ENCODE assay signal across 8 cellular contexts in the genomic region with DNA sequence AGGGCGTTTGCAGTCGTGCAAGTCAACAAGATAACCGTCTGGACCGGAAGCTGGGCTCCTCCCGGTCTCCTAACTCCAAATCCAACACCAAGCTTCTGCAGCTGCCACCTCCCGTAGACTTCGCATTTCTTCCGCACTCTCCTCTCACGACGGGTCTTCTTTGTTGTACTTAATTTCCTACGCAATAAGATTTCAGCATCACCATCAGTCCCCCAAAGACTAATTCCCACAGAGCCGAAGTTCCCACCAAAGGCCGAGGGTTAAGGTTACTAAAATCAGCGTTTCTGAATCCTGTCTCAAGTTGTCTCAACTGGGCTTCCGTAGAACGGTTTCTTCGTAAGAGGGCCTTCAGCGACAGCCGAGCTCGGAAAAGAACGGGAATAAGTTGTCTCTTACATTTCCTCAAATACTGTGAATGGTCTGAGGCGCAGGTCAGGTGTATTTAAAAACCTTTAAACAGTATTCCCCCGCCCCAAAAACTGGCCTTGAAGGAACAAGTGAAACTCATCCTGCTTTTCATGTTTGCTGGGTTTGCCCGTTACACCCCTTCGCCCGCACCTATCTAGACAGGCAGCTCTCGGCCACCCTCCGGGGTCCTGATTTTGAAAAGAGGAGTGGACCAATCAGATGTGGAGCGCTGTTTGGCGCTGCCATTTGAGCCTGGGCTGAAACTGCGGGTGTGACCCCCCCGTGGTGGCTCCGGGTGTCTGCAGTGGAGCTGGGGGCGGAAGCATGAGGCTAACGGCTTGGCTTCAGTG.
DNase-seq lines count a peak whose midpoint lies in the region; ATAC-seq and TF ChIP-seq lines count a peak whose summit lies in the region.
"Not testable (repeated sequence)": the region's sequence is repeated elsewhere in the genome, so short reads cannot be mapped to it uniquely, and the experiment has no call there.

A gene (plus strand): TSS at position 693 of the 758 bp plus-strand sequence.

- WGBS in mesenchymal stem cell = under 1% methylated on average over 17 of the region's 35 CpGs

- H2BK15ac ChIP-seq in mesenchymal stem cell (ENCODE audit: low read depth, poor library complexity, severe bottlenecking) = not testable (repeated sequence)

- CTCF ChIA-PET in AG04449 (lab: Yijun Ruan, JAX); Panc1 (lab: Charles Lee): not testable (repeated sequence)

- H3K9me3 Mint-ChIP-seq in activated T-helper 17 cell treated with anti-CD3 and anti-CD28 coated beads, Interleukin-2, amount 50 U/mL, for 72 hours = not testable (repeated sequence)

- POLR2A ChIA-PET in AG04449 (lab: Yijun Ruan, JAX); Panc1 (lab: Charles Lee): not testable (repeated sequence)

- H3K36me3 Mint-ChIP-seq in activated T-helper 17 cell treated with anti-CD3 and anti-CD28 coated beads, Interleukin-2, amount 50 U/mL, for 72 hours (ENCODE audit: low read depth) = peaks cover 27% of the 10 kb centered on the region

- not testable (repeated sequence) for H3K9me3 ChIP-seq in Panc1 (ENCODE audit: control insufficient read depth, insufficient read depth, low read depth, low read length); mesenchymal stem cell (ENCODE audit: control insufficient read depth, low read length)

- H2AFZ ChIP-seq in mesenchymal stem cell (ENCODE audit: low read depth, low read length) = peak within 1 kb of the TSS; percentile 81

- peak within 1 kb of the TSS; percentile 93 for H3K9ac ChIP-seq in mesenchymal stem cell (ENCODE audit: low read length)

- H3K14ac ChIP-seq in mesenchymal stem cell (ENCODE audit: low read length in 2 of 2) = not testable (repeated sequence)

- H2BK5ac ChIP-seq in mesenchymal stem cell (ENCODE audit: low read depth, low read length, poor library complexity, severe bottlenecking) = not testable (repeated sequence)

- not testable (repeated sequence) for H3K4me1 Mint-ChIP-seq in activated T-helper 17 cell treated with anti-CD3 and anti-CD28 coated beads, Interleukin-2, amount 50 U/mL, for 72 hours

- H3K27me3 ChIP-seq in Panc1 (ENCODE audit: control insufficient read depth, insufficient read depth, low read length); mesenchymal stem cell (ENCODE audit: control insufficient read depth in 1 of 2, insufficient read depth in 1 of 2, low read length in 2 of 2): not testable (repeated sequence)

- H3K4ac ChIP-seq in mesenchymal stem cell (ENCODE audit: low read depth in 1 of 2, low read length in 2 of 2) = not testable (repeated sequence)

- ATAC-seq in GM18873 (IDR thresholded peaks at IDR 0.05; ENCODE audit: low FRiP score, unreplicated experiment) (peak; percentile 87), HG02973 (IDR thresholded peaks at IDR 0.05; ENCODE audit: unreplicated experiment) (peak; percentile 85), Panc1 (peak; percentile 96), esophagus mucosa (peak; percentile 99)
- ATAC-seq in activated T-helper 17 cell treated with anti-CD3 and anti-CD28 coated beads, Interleukin-2, amount 50 U/mL, for 72 hours (replicated peaks) = peak; percentile 96

- H4K91ac ChIP-seq in mesenchymal stem cell (ENCODE audit: low read length) = not testable (repeated sequence)

- H3K23ac ChIP-seq in mesenchymal stem cell (ENCODE audit: low read length in 2 of 2) = peak within 1 kb of the TSS in 1 of 2 experiments; percentile 69

- H2BK12ac ChIP-seq in mesenchymal stem cell (ENCODE audit: low read length in 2 of 2) = not testable (repeated sequence)

- H3K4me3 ChIP-seq in AG04449 (ENCODE audit: low read depth, low read length) (peak within 1 kb of the TSS; percentile 68), Panc1 (ENCODE audit: low read depth in 2 of 2, low read length in 2 of 2) (peak within 1 kb of the TSS; percentile 61 to 77), mesenchymal stem cell (ENCODE audit: insufficient read depth in 1 of 2, low read depth in 1 of 2, low read length in 2 of 2) (peak within 1 kb of the TSS; percentile 60 to 81)

- H3K4me3 Mint-ChIP-seq in activated T-helper 17 cell treated with anti-CD3 and anti-CD28 coated beads, Interleukin-2, amount 50 U/mL, for 72 hours = peak within 1 kb of the TSS; percentile 94

- BruUV-seq in Panc1 (replicated peaks; lab: Mats Ljungman, UMichigan) = not testable (repeated sequence)

- peak within 1 kb of the TSS; percentile 61 for H2BK120ac ChIP-seq in mesenchymal stem cell (ENCODE audit: low read depth, low read length)

- H3K27ac ChIP-seq in Panc1 (ENCODE audit: low read length) (peak within 1 kb of the TSS; percentile 96), mesenchymal stem cell (ENCODE audit: low read length, poor library complexity, severe bottlenecking) (peak within 1 kb of the TSS; percentile 91)

- H3K79me1 ChIP-seq in mesenchymal stem cell (replicated peaks; ENCODE audit: low read length, poor library complexity, severe bottlenecking) = not testable (repeated sequence)

- H3K18ac ChIP-seq in mesenchymal stem cell (ENCODE audit: low read depth in 1 of 2, low read length in 2 of 2) = peak within 1 kb of the TSS; percentile 34 to 54

- not testable (repeated sequence) for H2AK5ac ChIP-seq in mesenchymal stem cell (ENCODE audit: low read length, severe bottlenecking)

- intact Hi-C loops in Panc1 (cut with micrococcal nuclease; ENCODE audit: unreplicated experiment) = not testable (repeated sequence)

- in situ Hi-C loops in Panc1 (cut with HindIII; ENCODE audit: low pct_unique_long_range_greater_than_20kb, low sequenced_read_pairs) = not testable (repeated sequence)

- not testable (repeated sequence) for H4K8ac ChIP-seq in mesenchymal stem cell (ENCODE audit: low read length)

- peak within 1 kb of the TSS; percentile 94 for H3K27ac Mint-ChIP-seq in activated T-helper 17 cell treated with anti-CD3 and anti-CD28 coated beads, Interleukin-2, amount 50 U/mL, for 72 hours

- peak within 1 kb of the TSS; percentile 58 for H3K4me2 ChIP-seq in mesenchymal stem cell (ENCODE audit: low read length, poor library complexity, severe bottlenecking)

- DNase-seq in AG04449 (ENCODE audit: low read depth, low spot score) = peak; percentile 89
- DNase-seq in Panc1 (ENCODE audit: low read depth, low spot score) = peak; percentile 93
- peak; percentile 99 for DNase-seq in mesenchymal stem cell
- peak; percentile 88 for DNase-seq in stimulated activated CD4-positive, alpha-beta T cell treated with anti-CD3 and anti-CD28 coated beads, Interleukin-2, amount 100 ng/mL, for 4 hours (ENCODE audit: low read depth)

- H3K4me1 ChIP-seq in Panc1 (ENCODE audit: control insufficient read depth, insufficient read depth, low read length); mesenchymal stem cell (ENCODE audit: control insufficient read depth, insufficient read depth, low read depth, low read length): not testable (repeated sequence)

- TF ChIP-seq CTCF in AG04449 (IDR thresholded peaks at IDR 0.05; ENCODE audit: insufficient read depth, low read length, missing control alignments); Panc1 (IDR thresholded peaks at IDR 0.05): not testable (repeated sequence)

- not testable (repeated sequence) for H3K27me3 Mint-ChIP-seq in activated T-helper 17 cell treated with anti-CD3 and anti-CD28 coated beads, Interleukin-2, amount 50 U/mL, for 72 hours

- H3K36me3 ChIP-seq in Panc1 (ENCODE audit: control insufficient read depth, insufficient read depth, low read length); mesenchymal stem cell (ENCODE audit: control insufficient read depth in 1 of 2, insufficient read depth in 2 of 2, low read depth in 1 of 2, low read length in 2 of 2): not testable (repeated sequence)

Comparison
In these comparisons a context has a peak if more than half of its experiments do, and no peak if none do; other contexts are left out.
1. Peak in every context shown above with its lines: DNase-seq, ATAC-seq, H3K4me3 ChIP-seq and H3K27ac ChIP-seq.